23 cellular contexts compared by ENCODE assay signal in the genomic region with DNA sequence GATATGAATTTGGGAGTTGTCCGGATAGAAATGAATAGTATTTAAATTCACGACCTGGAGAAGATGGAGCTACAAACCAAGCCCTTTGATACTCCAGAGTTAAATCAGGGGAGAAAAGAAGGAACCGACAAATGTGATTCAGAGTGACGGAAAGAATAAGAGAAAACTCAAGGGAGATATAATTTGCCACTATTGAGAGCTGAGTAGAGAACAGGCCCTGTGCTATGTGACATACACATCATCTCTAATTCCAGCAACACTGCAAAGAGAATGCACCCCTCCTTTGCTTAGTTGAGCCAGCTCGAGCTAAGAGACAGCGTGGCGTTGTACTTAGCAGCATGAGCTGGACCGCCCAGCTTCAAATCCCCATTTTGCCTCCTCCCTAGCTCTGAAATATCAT.
"Had no signal": no experiment of that assay in that cellular context is flagged by ENCODE, and none has a peak within 500 bp of the region (broad histone marks: within the 10 kb centered on the region; RNA-seq: fewer than 3 reads in every experiment).

No MANE protein-coding gene starts in this region.

- H3K9me3 ChIP-seq: colonic mucosa, esophagus muscularis mucosa, esophagus squamous epithelium, gastrocnemius medialis had no signal

- H3K36me3 ChIP-seq: colonic mucosa, esophagus muscularis mucosa, esophagus squamous epithelium, gastrocnemius medialis, gastroesophageal sphincter, heart left ventricle, heart right ventricle had no signal

- H3K27ac ChIP-seq: colonic mucosa, coronary artery, dorsolateral prefrontal cortex, epithelial cell of prostate, esophagus muscularis mucosa, esophagus squamous epithelium, foreskin keratinocyte, gastrocnemius medialis, gastroesophageal sphincter, heart left ventricle, heart right ventricle had no signal

- H3K27me3 ChIP-seq: colonic mucosa, dorsolateral prefrontal cortex, esophagus muscularis mucosa, esophagus squamous epithelium, foreskin keratinocyte, gastrocnemius medialis, gastroesophageal sphincter, heart left ventricle had no signal

- H3K4me3 ChIP-seq: colonic mucosa, coronary artery, dorsolateral prefrontal cortex, esophagus muscularis mucosa, esophagus squamous epithelium, gastrocnemius medialis, gastroesophageal sphincter, heart left ventricle, heart right ventricle had no signal

- DNase-seq: colonic mucosa; cortex of kidney; dermis blood vessel endothelial cell; dorsolateral prefrontal cortex; effector CD4-positive, alpha-beta T cell; effector CD8-positive, alpha-beta T cell; effector memory CD4-positive, alpha-beta T cell; effector memory CD8-positive, alpha-beta T cell; endodermal cell; erythroblast; esophagus squamous epithelium; foreskin fibroblast; foreskin keratinocyte; foreskin melanocyte; gastrocnemius medialis; glutamatergic neuron; head of caudate nucleus; heart left ventricle; heart right ventricle had no signal
